In the genomic region with DNA sequence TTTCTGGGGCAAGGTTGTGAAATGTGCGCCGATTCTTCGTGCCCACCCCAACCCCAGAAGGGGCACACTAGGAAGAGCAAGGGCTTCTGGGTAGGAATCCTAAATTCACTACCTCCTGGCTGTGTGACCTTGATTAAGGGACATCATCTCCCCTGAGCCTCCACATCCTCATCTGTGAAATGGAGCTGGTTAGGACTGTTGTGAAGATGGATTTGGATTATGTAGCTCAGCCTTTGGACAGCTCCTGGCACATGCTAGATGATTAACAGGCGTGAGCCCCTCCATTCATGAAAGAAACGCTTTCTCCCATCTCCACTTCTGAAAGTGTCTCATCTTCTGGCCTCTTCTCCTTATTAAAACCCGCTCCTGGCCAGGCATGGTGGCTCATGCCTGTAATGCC, we compare ENCODE assay signal across 22 cellular contexts.
A peak's percentile ranks its signal among the peaks of the same experiment; 100 is the strongest.
DNase-seq lines count a peak whose midpoint lies in the region; ATAC-seq, FAIRE-seq and TF ChIP-seq lines count a peak whose summit lies in the region.
"Had no signal": no experiment of that assay in that cellular context is flagged by ENCODE, and none has a peak within 500 bp of the region (broad histone marks: within the 10 kb centered on the region; RNA-seq: fewer than 3 reads in every experiment).

No MANE protein-coding gene starts in this region.

- DNase-seq in A549 (ENCODE audit: low read depth in 1 of 2, low spot score in 1 of 2) (no peak), astrocyte (ENCODE audit: low read depth) (no peak), posterior vena cava (ENCODE audit: low spot score) (peak; percentile 11), right atrium auricular region (ENCODE audit: low spot score) (no peak), gastrocnemius medialis (no peak)
- no peak for DNase-seq in stimulated activated CD4-positive, alpha-beta T cell treated with anti-CD3 and anti-CD28 coated beads, Interleukin-15, amount 100 ng/mL, for 24 hours
- DNase-seq: BE2C; CD8-positive, alpha-beta T cell; COR-L47; DMS153; DMS79 treated with DMSO at 0.1 percent for 48 hours; EL; GOT3; HFFc6 had no signal

- H3K9ac ChIP-seq in astrocyte (ENCODE audit: low read length), result no peak overlapping the region

- TF ChIP-seq POLR2A in A549 (IDR thresholded peaks at IDR 0.05; ENCODE audit: low read length), result no peak
- TF ChIP-seq POLR2A in gastrocnemius medialis (IDR thresholded peaks at IDR 0.05), result no peak

- no peak overlapping the region for H3K4me2 ChIP-seq in A549
- no peak overlapping the region for H3K4me2 ChIP-seq in astrocyte (ENCODE audit: low read length)

- CTCF ChIA-PET in A549 (lab: Yijun Ruan, JAX), result interaction anchor here (0.8 to 18.0 kb wide), 9 partner anchors 9 to 460 kb away, joined by 3 to 338 read pairs (median 6); no protein-coding TSS in a partner anchor
- CTCF ChIA-PET in HEK293 (lab: Yijun Ruan, JAX), result interaction anchor here (0.7 to 2.1 kb wide), 2 partner anchors 20 to 324 kb away, joined by 3 to 5 read pairs; no protein-coding TSS in a partner anchor

- no peaks in the 10 kb centered on the region for H4K20me1 ChIP-seq in astrocyte (ENCODE audit: insufficient read depth, low read length)

- in situ Hi-C loops in gastrocnemius medialis (cut with MboI; ENCODE audit: low sequenced_read_pairs in 4 of 4), result no loop called here

- no peaks in the 10 kb centered on the region for H3K79me2 ChIP-seq in astrocyte (ENCODE audit: insufficient read depth, low read length)

- no peak overlapping the region for H2AFZ ChIP-seq in astrocyte (ENCODE audit: low read depth, low read length)

- H3K9me3 Mint-ChIP-seq in astrocyte (ENCODE audit: unreplicated experiment), result peaks cover 2% of the 10 kb centered on the region
- H3K9me3 Mint-ChIP-seq: CD8-positive, alpha-beta T cell; HFFc6; IgD-negative memory B cell had no signal

- H3K4me1 Mint-ChIP-seq in astrocyte (ENCODE audit: low read depth, unreplicated experiment), result peaks cover 5% of the 10 kb centered on the region

- H3K36me3 ChIP-seq in HEK293 (ENCODE audit: control insufficient read depth in 2 of 2, insufficient read depth in 1 of 2, low read length in 2 of 2), result no peaks in the 10 kb centered on the region
- no peaks in the 10 kb centered on the region for H3K36me3 ChIP-seq in astrocyte (ENCODE audit: insufficient read depth, low read length)
- H3K36me3 ChIP-seq in right atrium auricular region, result no peaks in the 10 kb centered on the region
- no peaks in the 10 kb centered on the region for H3K36me3 ChIP-seq in gastrocnemius medialis
- H3K36me3 ChIP-seq: BE2C, HAP-1 had no signal

- TF ChIP-seq CTCF in A549 (IDR thresholded peaks at IDR 0.05), result no peak
- no peak for TF ChIP-seq CTCF in HEK293 (tag by site-specific recombination; IDR thresholded peaks at IDR 0.05)
- TF ChIP-seq CTCF in astrocyte (IDR thresholded peaks at IDR 0.05; ENCODE audit: insufficient read depth, low read depth, low read length), result no peak
- TF ChIP-seq CTCF in right atrium auricular region (IDR thresholded peaks at IDR 0.05), result no peak
- TF ChIP-seq CTCF in gastrocnemius medialis (IDR thresholded peaks at IDR 0.05 in 4 of 5, conservative IDR thresholded peaks at IDR 0.05 in 1 of 5), result no peak

- H3K4me1 ChIP-seq in A549, result peaks cover 24% of the 10 kb centered on the region
- no peaks in the 10 kb centered on the region for H3K4me1 ChIP-seq in HEK293 (ENCODE audit: control insufficient read depth, insufficient read depth, low read length)
- H3K4me1 ChIP-seq in astrocyte (ENCODE audit: insufficient read depth, low read length), result no peaks in the 10 kb centered on the region
- H3K4me1 ChIP-seq in right atrium auricular region, result peaks cover 0 to 12% of the 10 kb centered on the region in 2 donors
- H3K4me1 ChIP-seq in gastrocnemius medialis, result peaks cover 0 to 3% of the 10 kb centered on the region in 2 donors
- H3K4me1 ChIP-seq: BE2C, HAP-1 had no signal

- H3K27me3 Mint-ChIP-seq in astrocyte (ENCODE audit: low read depth, unreplicated experiment), result peaks cover 41% of the 10 kb centered on the region

- no peak for TF ChIP-seq RAD21 in A549 (conservative IDR thresholded peaks at IDR 0.05 in 1 of 2, IDR thresholded peaks at IDR 0.05 in 1 of 2)

- peak overlapping the region; percentile 27 for H3K27ac Mint-ChIP-seq in astrocyte (ENCODE audit: unreplicated experiment)
- H3K27ac Mint-ChIP-seq: CD8-positive, alpha-beta T cell; HFFc6; IgD-negative memory B cell had no signal

- WGBS in A549 (ENCODE audit: missing lambda C conversion rate), result 89% methylated on average over 6 of the region's 6 CpGs

- H3K4me3 Mint-ChIP-seq in astrocyte (ENCODE audit: unreplicated experiment), result no peak overlapping the region
- H3K4me3 Mint-ChIP-seq: CD8-positive, alpha-beta T cell; HFFc6 had no signal

- H3K4me3 ChIP-seq in A549 (no peak overlapping the region), HEK293 (ENCODE audit: low read depth, low read length) (no peak overlapping the region), astrocyte (ENCODE audit: insufficient read depth, low read depth, low read length) (no peak overlapping the region), right atrium auricular region (no peak overlapping the region), gastrocnemius medialis (no peak overlapping the region)
- H3K4me3 ChIP-seq: HAP-1 had no signal

- no peak for TF ChIP-seq EP300 in A549 (IDR thresholded peaks at IDR 0.05)

- H3K27me3 ChIP-seq in astrocyte (ENCODE audit: insufficient read depth, low read length) (peaks cover 24% of the 10 kb centered on the region), right atrium auricular region (no peaks in the 10 kb centered on the region), gastrocnemius medialis (peaks cover 20 to 24% (median 21%) of the 10 kb centered on the region in 3 donors)
- H3K27me3 ChIP-seq: BE2C had no signal

- no peak for FAIRE-seq in A549 (lab: Jason Lieb, UNC)
- no peak for FAIRE-seq in astrocyte (lab: Jason Lieb, UNC)
- FAIRE-seq: D721Med, G401.6, GM12891 had no signal

- POLR2A ChIA-PET in A549 (lab: Yijun Ruan, JAX), result no interaction called here
- POLR2A ChIA-PET in HEK293 (lab: Yijun Ruan, JAX), result no interaction called here

- intact Hi-C loops in posterior vena cava (cut with DNase I), result loop anchor here in 1 of 2 donors (5.0 kb wide), 1 partner anchor 179 kb away; no protein-coding TSS in a partner anchor
- intact Hi-C loops in gastrocnemius medialis (cut with DNase I; ENCODE audit: low total_unique reads), result loop anchor here (5.0 kb wide), 1 partner anchor 446 kb away; no protein-coding TSS in a partner anchor

- no peaks in the 10 kb centered on the region for H3K9me3 ChIP-seq in A549
- no peaks in the 10 kb centered on the region for H3K9me3 ChIP-seq in HEK293 (ENCODE audit: control insufficient read depth, insufficient read depth, low read depth, low read length)
- no peaks in the 10 kb centered on the region for H3K9me3 ChIP-seq in astrocyte (ENCODE audit: insufficient read depth, low read depth, low read length)
- no peaks in the 10 kb centered on the region for H3K9me3 ChIP-seq in right atrium auricular region
- H3K9me3 ChIP-seq in gastrocnemius medialis, result no peaks in the 10 kb centered on the region
- H3K9me3 ChIP-seq: BE2C, HAP-1 had no signal

- H3K27ac ChIP-seq in A549 (no peak overlapping the region), HEK293 (ENCODE audit: extremely low read depth, low read depth, low read length) (no peak overlapping the region), astrocyte (ENCODE audit: low read depth, low read length) (no peak overlapping the region), right atrium auricular region (no peak overlapping the region), gastrocnemius medialis (no peak overlapping the region)
- H3K27ac ChIP-seq: C4-2B, HL-60 had no signal

- H3K36me3 Mint-ChIP-seq in astrocyte (ENCODE audit: low read depth, unreplicated experiment), result no peaks in the 10 kb centered on the region
- H3K36me3 Mint-ChIP-seq: CD8-positive, alpha-beta T cell had no signal

- ATAC-seq in A549 (no peak), gastrocnemius medialis (no peak)
- ATAC-seq: CD8-positive, alpha-beta T cell had no signal

TF ChIP-seq in A549, 52 proteins besides CTCF, POLR2A, EP300 and RAD21 (continues in another document):
- TF ChIP-seq SREBF2 (IDR thresholded peaks at IDR 0.05), result no peak
- TF ChIP-seq ZC3H11A (IDR thresholded peaks at IDR 0.05), result no peak

TF ChIP-seq in HEK293, 187 proteins besides CTCF, POLR2A, EP300 and RAD21:
- TF ChIP-seq, protein P1, sequence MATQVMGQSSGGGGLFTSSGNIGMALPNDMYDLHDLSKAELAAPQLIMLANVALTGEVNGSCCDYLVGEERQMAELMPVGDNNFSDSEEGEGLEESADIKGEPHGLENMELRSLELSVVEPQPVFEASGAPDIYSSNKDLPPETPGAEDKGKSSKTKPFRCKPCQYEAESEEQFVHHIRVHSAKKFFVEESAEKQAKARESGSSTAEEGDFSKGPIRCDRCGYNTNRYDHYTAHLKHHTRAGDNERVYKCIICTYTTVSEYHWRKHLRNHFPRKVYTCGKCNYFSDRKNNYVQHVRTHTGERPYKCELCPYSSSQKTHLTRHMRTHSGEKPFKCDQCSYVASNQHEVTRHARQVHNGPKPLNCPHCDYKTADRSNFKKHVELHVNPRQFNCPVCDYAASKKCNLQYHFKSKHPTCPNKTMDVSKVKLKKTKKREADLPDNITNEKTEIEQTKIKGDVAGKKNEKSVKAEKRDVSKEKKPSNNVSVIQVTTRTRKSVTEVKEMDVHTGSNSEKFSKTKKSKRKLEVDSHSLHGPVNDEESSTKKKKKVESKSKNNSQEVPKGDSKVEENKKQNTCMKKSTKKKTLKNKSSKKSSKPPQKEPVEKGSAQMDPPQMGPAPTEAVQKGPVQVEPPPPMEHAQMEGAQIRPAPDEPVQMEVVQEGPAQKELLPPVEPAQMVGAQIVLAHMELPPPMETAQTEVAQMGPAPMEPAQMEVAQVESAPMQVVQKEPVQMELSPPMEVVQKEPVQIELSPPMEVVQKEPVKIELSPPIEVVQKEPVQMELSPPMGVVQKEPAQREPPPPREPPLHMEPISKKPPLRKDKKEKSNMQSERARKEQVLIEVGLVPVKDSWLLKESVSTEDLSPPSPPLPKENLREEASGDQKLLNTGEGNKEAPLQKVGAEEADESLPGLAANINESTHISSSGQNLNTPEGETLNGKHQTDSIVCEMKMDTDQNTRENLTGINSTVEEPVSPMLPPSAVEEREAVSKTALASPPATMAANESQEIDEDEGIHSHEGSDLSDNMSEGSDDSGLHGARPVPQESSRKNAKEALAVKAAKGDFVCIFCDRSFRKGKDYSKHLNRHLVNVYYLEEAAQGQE (tag by site-specific recombination; IDR thresholded peaks at IDR 0.05), result peak; percentile 77
- no peak for TF ChIP-seq SP7 (tag by site-specific recombination; IDR thresholded peaks at IDR 0.05)
